Comparison of ENCODE assay signal across 10 cellular contexts in the genomic region with DNA sequence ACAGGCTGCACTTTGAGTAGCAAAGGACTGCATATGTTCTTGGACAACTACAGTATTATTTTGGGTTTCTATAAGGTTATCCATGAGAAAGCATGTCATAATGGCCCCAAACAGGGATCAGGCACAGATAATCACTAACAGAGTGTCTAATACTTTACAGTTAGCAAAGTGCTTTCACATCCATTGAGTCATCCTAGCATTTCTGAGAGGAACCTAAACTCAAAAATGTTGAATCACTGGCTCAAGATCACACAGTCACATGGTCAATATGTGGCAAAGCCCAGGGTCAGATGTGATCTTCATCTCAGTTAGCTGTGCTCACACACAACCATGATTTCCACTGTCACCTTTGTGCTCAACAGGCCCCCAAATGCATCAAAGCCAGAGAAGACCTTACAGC.
DNase-seq lines count a peak whose midpoint lies in the region; ATAC-seq and TF ChIP-seq lines count a peak whose summit lies in the region.
"Had no signal": no experiment of that assay in that cellular context is flagged by ENCODE, and none has a peak within 500 bp of the region (broad histone marks: within the 10 kb centered on the region; RNA-seq: fewer than 3 reads in every experiment).

No MANE protein-coding gene starts in this region.

- no peak for TF ChIP-seq POLR2A in esophagus squamous epithelium (IDR thresholded peaks at IDR 0.05)

- H3K27me3 ChIP-seq in esophagus squamous epithelium = no peaks in the 10 kb centered on the region
- H3K27me3 ChIP-seq: cardiac muscle cell had no signal

- H3K9me3 ChIP-seq in esophagus squamous epithelium = no peaks in the 10 kb centered on the region

- CTCF ChIA-PET in GM10248 (lab: Yijun Ruan, JAX) = interaction anchor here (1.2 kb wide), 1 partner anchor 15 kb away, joined by 4 read pairs; no protein-coding TSS in a partner anchor

- H3K4me1 ChIP-seq in esophagus squamous epithelium = no peaks in the 10 kb centered on the region

- DNase-seq in GM10248 (ENCODE audit: extremely low spot score) (peak; percentile 11), fibroblast of villous mesenchyme (ENCODE audit: low read depth) (peak; percentile 6), NK-92 (lab: John Stamatoyannopoulos, UW; ENCODE audit: unreplicated experiment) (no peak), NCI-H1105 (lab: John Stamatoyannopoulos, UW) (no peak), esophagus squamous epithelium (lab: John Stamatoyannopoulos, UW) (no peak), NCI-H510A (lab: John Stamatoyannopoulos, UW) (no peak)

- H3K27ac ChIP-seq in esophagus squamous epithelium = no peak overlapping the region
- H3K27ac ChIP-seq: cardiac muscle cell had no signal

- TF ChIP-seq CTCF in GM10248 (IDR thresholded peaks at IDR 0.05; ENCODE audit: control extremely low read depth, extremely low read depth, low read depth, missing control alignments) (no peak), fibroblast of villous mesenchyme (IDR thresholded peaks at IDR 0.05; ENCODE audit: insufficient read depth, low read depth, low read length) (no peak), esophagus squamous epithelium (IDR thresholded peaks at IDR 0.05) (no peak)

- intact Hi-C loops in esophagus squamous epithelium (cut with DNase I) = no loop called here

- no peaks in the 10 kb centered on the region for H3K36me3 ChIP-seq in esophagus squamous epithelium
- H3K36me3 ChIP-seq: cardiac muscle cell had no signal

- POLR2A ChIA-PET in GM10248 (lab: Yijun Ruan, JAX) = no interaction called here

- H3K4me3 ChIP-seq in fibroblast of villous mesenchyme (ENCODE audit: low read depth, low read length) (no peak overlapping the region), esophagus squamous epithelium (no peak overlapping the region)
- H3K4me3 ChIP-seq: cardiac muscle cell had no signal

- peak; percentile 46 for ATAC-seq in GM21529 (IDR thresholded peaks at IDR 0.05; ENCODE audit: unreplicated experiment)
- ATAC-seq in HG03520 (IDR thresholded peaks at IDR 0.05; ENCODE audit: unreplicated experiment) = peak; percentile 54
- ATAC-seq: Right ventricle myocardium inferior had no signal

Comparison
In these comparisons a context has a peak if more than half of its experiments do, and no peak if none do; other contexts are left out.
1. DNase-seq: peak in GM10248 (single experiment) and fibroblast of villous mesenchyme (single experiment); none in NK-92 (single experiment), NCI-H1105 (single experiment), esophagus squamous epithelium (single experiment) and NCI-H510A (single experiment).